Comparison of ENCODE assay signal across 1 cellular context in the genomic region with DNA sequence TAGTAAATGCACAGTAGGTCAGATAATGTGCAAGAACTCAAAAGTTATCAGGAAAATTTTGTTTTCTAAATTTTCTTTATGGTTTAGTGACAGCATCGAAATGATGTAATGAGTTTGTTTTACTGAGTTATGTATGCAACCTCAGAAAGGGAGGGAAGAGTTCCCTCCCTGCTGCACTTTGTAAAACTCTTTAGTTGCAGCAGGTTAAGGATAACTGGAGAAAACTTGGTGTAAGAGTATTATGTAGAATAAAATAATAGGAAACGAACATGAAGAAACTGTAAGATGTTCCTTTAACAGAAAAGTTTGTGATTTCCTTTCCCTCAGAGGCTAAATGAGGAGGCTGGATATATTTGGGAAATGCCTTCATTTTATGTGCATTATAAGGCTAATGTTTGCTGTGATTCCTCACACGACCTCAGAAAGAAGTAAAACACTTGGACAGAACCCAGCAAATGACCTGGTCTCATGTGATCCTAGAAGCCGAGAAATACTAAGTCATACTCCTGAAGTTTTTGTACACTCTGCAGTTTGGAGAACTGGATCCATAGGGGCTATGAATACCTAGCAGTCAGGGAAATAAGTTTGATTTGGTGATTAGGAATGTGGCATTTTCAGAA.
TF ChIP-seq lines count a peak whose summit lies in the region.

No MANE protein-coding gene starts in this region.

TF ChIP-seq in A549, 52 proteins besides CTCF, POLR2A, EP300 and RAD21:
- TF ChIP-seq, protein P1, sequence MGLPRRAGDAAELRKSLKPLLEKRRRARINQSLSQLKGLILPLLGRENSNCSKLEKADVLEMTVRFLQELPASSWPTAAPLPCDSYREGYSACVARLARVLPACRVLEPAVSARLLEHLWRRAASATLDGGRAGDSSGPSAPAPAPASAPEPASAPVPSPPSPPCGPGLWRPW (IDR thresholded peaks at IDR 0.05): no peak
- no peak for TF ChIP-seq RCOR1 (IDR thresholded peaks at IDR 0.05; ENCODE audit: low read depth, low read length)
- no peak for TF ChIP-seq EHF (CRISPR knock-in tag; IDR thresholded peaks at IDR 0.05)
- no peak for TF ChIP-seq SMC3 (IDR thresholded peaks at IDR 0.05)
- TF ChIP-seq, protein P2, sequence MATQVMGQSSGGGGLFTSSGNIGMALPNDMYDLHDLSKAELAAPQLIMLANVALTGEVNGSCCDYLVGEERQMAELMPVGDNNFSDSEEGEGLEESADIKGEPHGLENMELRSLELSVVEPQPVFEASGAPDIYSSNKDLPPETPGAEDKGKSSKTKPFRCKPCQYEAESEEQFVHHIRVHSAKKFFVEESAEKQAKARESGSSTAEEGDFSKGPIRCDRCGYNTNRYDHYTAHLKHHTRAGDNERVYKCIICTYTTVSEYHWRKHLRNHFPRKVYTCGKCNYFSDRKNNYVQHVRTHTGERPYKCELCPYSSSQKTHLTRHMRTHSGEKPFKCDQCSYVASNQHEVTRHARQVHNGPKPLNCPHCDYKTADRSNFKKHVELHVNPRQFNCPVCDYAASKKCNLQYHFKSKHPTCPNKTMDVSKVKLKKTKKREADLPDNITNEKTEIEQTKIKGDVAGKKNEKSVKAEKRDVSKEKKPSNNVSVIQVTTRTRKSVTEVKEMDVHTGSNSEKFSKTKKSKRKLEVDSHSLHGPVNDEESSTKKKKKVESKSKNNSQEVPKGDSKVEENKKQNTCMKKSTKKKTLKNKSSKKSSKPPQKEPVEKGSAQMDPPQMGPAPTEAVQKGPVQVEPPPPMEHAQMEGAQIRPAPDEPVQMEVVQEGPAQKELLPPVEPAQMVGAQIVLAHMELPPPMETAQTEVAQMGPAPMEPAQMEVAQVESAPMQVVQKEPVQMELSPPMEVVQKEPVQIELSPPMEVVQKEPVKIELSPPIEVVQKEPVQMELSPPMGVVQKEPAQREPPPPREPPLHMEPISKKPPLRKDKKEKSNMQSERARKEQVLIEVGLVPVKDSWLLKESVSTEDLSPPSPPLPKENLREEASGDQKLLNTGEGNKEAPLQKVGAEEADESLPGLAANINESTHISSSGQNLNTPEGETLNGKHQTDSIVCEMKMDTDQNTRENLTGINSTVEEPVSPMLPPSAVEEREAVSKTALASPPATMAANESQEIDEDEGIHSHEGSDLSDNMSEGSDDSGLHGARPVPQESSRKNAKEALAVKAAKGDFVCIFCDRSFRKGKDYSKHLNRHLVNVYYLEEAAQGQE (IDR thresholded peaks at IDR 0.05): no peak
- no peak for TF ChIP-seq FOSB (CRISPR knock-in tag; IDR thresholded peaks at IDR 0.05)
